Comparison of ENCODE assay signal across 15 cellular contexts in genomic region chr6:7190791-7191190, GRCh38.
A peak's percentile ranks its signal among the peaks of the same experiment; 100 is the strongest.
DNase-seq lines count a peak whose midpoint lies in the region; ATAC-seq and TF ChIP-seq lines count a peak whose summit lies in the region.
"Had no signal": no experiment of that assay in that cellular context is flagged by ENCODE, and none has a peak within 500 bp of the region (broad histone marks: within the 10 kb centered on the region; RNA-seq: fewer than 3 reads in every experiment).

No MANE protein-coding gene starts in this region.

- CTCF ChIA-PET in MCF 10A (lab: Yijun Ruan, JAX) = interaction anchor here (0.7 to 0.9 kb wide), 2 partner anchors 19 to 466 kb away, joined by 3 read pairs; no protein-coding TSS in a partner anchor

- intact Hi-C loops in MCF 10A (cut with micrococcal nuclease) = no loop called here
- intact Hi-C loops in breast epithelium (cut with DNase I; ENCODE audit: low total_unique reads) = no loop called here
- intact Hi-C loops in CD14-positive monocyte (cut with micrococcal nuclease) = no loop called here
- intact Hi-C loops in mucosa of descending colon (cut with DNase I, micrococcal nuclease) = no loop called here

- TF ChIP-seq POLR2A in breast epithelium (IDR thresholded peaks at IDR 0.05) = no peak

- no peak for TF ChIP-seq CTCF in MCF 10A (IDR thresholded peaks at IDR 0.05; ENCODE audit: unreplicated experiment)
- no peak for TF ChIP-seq CTCF in breast epithelium (IDR thresholded peaks at IDR 0.05)
- no peak for TF ChIP-seq CTCF in CD14-positive monocyte (IDR thresholded peaks at IDR 0.05)
- TF ChIP-seq CTCF in mucosa of descending colon (IDR thresholded peaks at IDR 0.05) = no peak

- POLR2A ChIA-PET in MCF 10A (lab: Yijun Ruan, JAX) = no interaction called here

- no peak for ATAC-seq in memory B cell (ENCODE audit: low read depth)
- no peak for ATAC-seq in stimulated activated effector memory CD8-positive, alpha-beta T cell treated with anti-CD3 and anti-CD28 coated beads, Interleukin-12 subunit alpha, Interleukin-12 subunit beta, amount 100 ng/mL, for 72 hours
- ATAC-seq in mucosa of descending colon = no peak
- ATAC-seq: GM12878 had no signal

- H3K4me3 Mint-ChIP-seq in MCF 10A (ENCODE audit: unreplicated experiment) (no peak overlapping the region), CD14-positive monocyte (no peak overlapping the region), memory B cell (no peak overlapping the region)
- H3K4me3 Mint-ChIP-seq in stimulated activated effector memory CD8-positive, alpha-beta T cell treated with anti-CD3 and anti-CD28 coated beads, Interleukin-12 subunit alpha, Interleukin-12 subunit beta, amount 100 ng/mL, for 72 hours = no peak overlapping the region
- H3K4me3 Mint-ChIP-seq: CD4-positive, alpha-beta T cell had no signal

- H3K36me3 ChIP-seq in breast epithelium (no peaks in the 10 kb centered on the region), mucosa of descending colon (ENCODE audit: low read depth) (no peaks in the 10 kb centered on the region)

- DNase-seq in MCF 10A (ENCODE audit: unreplicated experiment) (no peak), breast epithelium (ENCODE audit: low spot score in 2 of 2) (no peak), CD14-positive monocyte (ENCODE audit: low spot score) (no peak), memory B cell (ENCODE audit: low spot score in 2 of 2) (no peak), NCI-H1694 treated with DMSO at 0.1 percent for 48 hours (lab: John Stamatoyannopoulos, UW) (no peak), mucosa of descending colon (no peak)
- DNase-seq in stimulated activated effector memory CD8-positive, alpha-beta T cell treated with anti-CD3 and anti-CD28 coated beads, Interleukin-12 subunit alpha, Interleukin-12 subunit beta, amount 100 ng/mL, for 72 hours (ENCODE audit: low spot score in 2 of 2) = no peak
- DNase-seq: ACHN; Calu3; CD4-positive, alpha-beta T cell; DMS79; HCEC 1CT had no signal

- H3K4me1 Mint-ChIP-seq in MCF 10A (ENCODE audit: insufficient read depth, unreplicated experiment) = no peaks in the 10 kb centered on the region
- peaks cover 45% of the 10 kb centered on the region for H3K4me1 Mint-ChIP-seq in CD14-positive monocyte
- peaks cover 10% of the 10 kb centered on the region for H3K4me1 Mint-ChIP-seq in memory B cell
- peaks cover 10% of the 10 kb centered on the region for H3K4me1 Mint-ChIP-seq in stimulated activated effector memory CD8-positive, alpha-beta T cell treated with anti-CD3 and anti-CD28 coated beads, Interleukin-12 subunit alpha, Interleukin-12 subunit beta, amount 100 ng/mL, for 72 hours

- H3K27me3 ChIP-seq in breast epithelium = no peaks in the 10 kb centered on the region
- H3K27me3 ChIP-seq: BLaER1 treated with 17β-estradiol and CSF1 and Interleukin-3, amounts not matched to agents 10 nM and 100 nM had no signal

- H3K36me3 Mint-ChIP-seq in MCF 10A (ENCODE audit: insufficient read depth, unreplicated experiment) (peaks cover 86% of the 10 kb centered on the region), CD14-positive monocyte (peaks cover 87 to 88% of the 10 kb centered on the region in 2 donors), memory B cell (peaks cover 45% of the 10 kb centered on the region)
- peaks cover 65% of the 10 kb centered on the region for H3K36me3 Mint-ChIP-seq in stimulated activated effector memory CD8-positive, alpha-beta T cell treated with anti-CD3 and anti-CD28 coated beads, Interleukin-12 subunit alpha, Interleukin-12 subunit beta, amount 100 ng/mL, for 72 hours

- H3K9me3 ChIP-seq in breast epithelium (no peaks in the 10 kb centered on the region), mucosa of descending colon (no peaks in the 10 kb centered on the region)
- H3K9me3 ChIP-seq: BLaER1 treated with 17β-estradiol and CSF1 and Interleukin-3, amounts not matched to agents 10 nM and 100 nM had no signal

- H3K4me3 ChIP-seq in breast epithelium (no peak overlapping the region), mucosa of descending colon (no peak overlapping the region)
- H3K4me3 ChIP-seq: BLaER1 treated with 17β-estradiol and CSF1 and Interleukin-3, amounts not matched to agents 10 nM and 100 nM; GM12878 had no signal

- H3K27ac Mint-ChIP-seq in MCF 10A (ENCODE audit: low read depth, unreplicated experiment) (peak overlapping the region; percentile 27), CD14-positive monocyte (peak overlapping the region in 5 of 7 donors; percentile 22 to 93 (median 66)), memory B cell (peak overlapping the region; percentile 23)
- peak overlapping the region; percentile 61 for H3K27ac Mint-ChIP-seq in stimulated activated effector memory CD8-positive, alpha-beta T cell treated with anti-CD3 and anti-CD28 coated beads, Interleukin-12 subunit alpha, Interleukin-12 subunit beta, amount 100 ng/mL, for 72 hours
- H3K27ac Mint-ChIP-seq: CD4-positive, alpha-beta T cell had no signal

- H3K27me3 Mint-ChIP-seq in MCF 10A (ENCODE audit: insufficient read depth, unreplicated experiment) = no peaks in the 10 kb centered on the region
- H3K27me3 Mint-ChIP-seq in CD14-positive monocyte (ENCODE audit: low read depth in 3 of 3) = no peaks in the 10 kb centered on the region
- no peaks in the 10 kb centered on the region for H3K27me3 Mint-ChIP-seq in memory B cell
- H3K27me3 Mint-ChIP-seq: CD4-positive, alpha-beta T cell had no signal

- no TSS peak for BruUV-seq in MCF 10A (replicated peaks; lab: Mats Ljungman, UMichigan)

- H3K27ac ChIP-seq in breast epithelium = no peak overlapping the region
- H3K27ac ChIP-seq: HL-60 had no signal

- H3K4me1 ChIP-seq in breast epithelium (peaks cover 0 to 4% of the 10 kb centered on the region in 2 donors), mucosa of descending colon (ENCODE audit: low read depth) (peaks cover 30% of the 10 kb centered on the region)

- no peaks in the 10 kb centered on the region for H3K9me3 Mint-ChIP-seq in MCF 10A (ENCODE audit: unreplicated experiment)
- no peaks in the 10 kb centered on the region for H3K9me3 Mint-ChIP-seq in CD14-positive monocyte
- no peaks in the 10 kb centered on the region for H3K9me3 Mint-ChIP-seq in memory B cell
- no peaks in the 10 kb centered on the region for H3K9me3 Mint-ChIP-seq in stimulated activated effector memory CD8-positive, alpha-beta T cell treated with anti-CD3 and anti-CD28 coated beads, Interleukin-12 subunit alpha, Interleukin-12 subunit beta, amount 100 ng/mL, for 72 hours
- H3K9me3 Mint-ChIP-seq: CD4-positive, alpha-beta T cell had no signal
